Comparison of ENCODE assay signal across 1 cellular context in the genomic region with DNA sequence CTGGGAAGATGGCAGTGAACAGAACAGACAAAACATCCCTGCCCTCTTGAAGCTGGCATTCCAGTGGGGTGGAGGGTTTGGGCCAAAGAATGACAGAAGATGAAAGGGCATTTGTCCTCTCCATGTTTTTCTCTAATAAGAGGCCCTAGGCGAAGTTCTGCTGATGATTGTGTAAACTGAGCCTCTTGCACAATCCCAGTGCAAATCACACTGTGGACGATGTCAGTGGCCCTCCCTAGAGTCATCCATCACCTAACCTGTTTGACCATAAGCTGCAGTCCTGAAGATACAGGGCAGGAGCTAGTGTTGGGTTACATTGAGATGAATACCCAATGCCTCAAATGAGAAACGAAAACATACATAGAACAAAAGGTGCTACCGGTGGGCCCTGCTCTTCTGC.
TF ChIP-seq lines count a peak whose summit lies in the region.

No MANE protein-coding gene starts in this region.

TF ChIP-seq in HepG2, 621 proteins besides CTCF, POLR2A, EP300 and RAD21 (continued from another document and continues in another):
- TF ChIP-seq ZNF441 (CRISPR knock-in tag; IDR thresholded peaks at IDR 0.05; ENCODE audit: borderline replicate concordance): no peak
- TF ChIP-seq ZNF264 (CRISPR knock-in tag; IDR thresholded peaks at IDR 0.05): no peak
- TF ChIP-seq ZNF232 (CRISPR knock-in tag; IDR thresholded peaks at IDR 0.05; ENCODE audit: borderline replicate concordance): no peak
- no peak for TF ChIP-seq SMARCC2 (IDR thresholded peaks at IDR 0.05)
- TF ChIP-seq FOXA3 (CRISPR knock-in tag; IDR thresholded peaks at IDR 0.05): peak; percentile 16; the same call in 1 of the 2 replicates
- no peak for TF ChIP-seq CBX2 (IDR thresholded peaks at IDR 0.05; ENCODE audit: low read depth, low read length)
- TF ChIP-seq CBX2 (CRISPR knock-in tag; IDR thresholded peaks at IDR 0.05; ENCODE audit: low read depth): no peak
- no peak for TF ChIP-seq IKZF1 (IDR thresholded peaks at IDR 0.05)
- TF ChIP-seq KAT2B (IDR thresholded peaks at IDR 0.05; ENCODE audit: borderline replicate concordance, low read depth, low read length): no peak
- TF ChIP-seq ZNF33A (CRISPR knock-in tag; IDR thresholded peaks at IDR 0.05; ENCODE audit: borderline replicate concordance): no peak
- no peak for TF ChIP-seq SP140L (CRISPR knock-in tag; IDR thresholded peaks at IDR 0.05; ENCODE audit: borderline replicate concordance)
- TF ChIP-seq, protein P1, sequence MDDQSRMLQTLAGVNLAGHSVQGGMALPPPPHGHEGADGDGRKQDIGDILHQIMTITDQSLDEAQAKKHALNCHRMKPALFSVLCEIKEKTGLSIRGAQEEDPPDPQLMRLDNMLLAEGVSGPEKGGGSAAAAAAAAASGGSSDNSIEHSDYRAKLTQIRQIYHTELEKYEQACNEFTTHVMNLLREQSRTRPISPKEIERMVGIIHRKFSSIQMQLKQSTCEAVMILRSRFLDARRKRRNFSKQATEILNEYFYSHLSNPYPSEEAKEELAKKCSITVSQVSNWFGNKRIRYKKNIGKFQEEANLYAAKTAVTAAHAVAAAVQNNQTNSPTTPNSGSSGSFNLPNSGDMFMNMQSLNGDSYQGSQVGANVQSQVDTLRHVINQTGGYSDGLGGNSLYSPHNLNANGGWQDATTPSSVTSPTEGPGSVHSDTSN (CRISPR knock-in tag; IDR thresholded peaks at IDR 0.05; ENCODE audit: borderline replicate concordance): no peak
- TF ChIP-seq YEATS4 (CRISPR knock-in tag; IDR thresholded peaks at IDR 0.05; ENCODE audit: borderline replicate concordance): no peak
- no peak for TF ChIP-seq PCBP2 (optimal IDR thresholded peaks at IDR 0.05; ENCODE audit: low read depth, low read length, poor library complexity, severe bottlenecking)
- no peak for TF ChIP-seq SMC3 (IDR thresholded peaks at IDR 0.05; ENCODE audit: low read length)
- TF ChIP-seq, protein P2, sequence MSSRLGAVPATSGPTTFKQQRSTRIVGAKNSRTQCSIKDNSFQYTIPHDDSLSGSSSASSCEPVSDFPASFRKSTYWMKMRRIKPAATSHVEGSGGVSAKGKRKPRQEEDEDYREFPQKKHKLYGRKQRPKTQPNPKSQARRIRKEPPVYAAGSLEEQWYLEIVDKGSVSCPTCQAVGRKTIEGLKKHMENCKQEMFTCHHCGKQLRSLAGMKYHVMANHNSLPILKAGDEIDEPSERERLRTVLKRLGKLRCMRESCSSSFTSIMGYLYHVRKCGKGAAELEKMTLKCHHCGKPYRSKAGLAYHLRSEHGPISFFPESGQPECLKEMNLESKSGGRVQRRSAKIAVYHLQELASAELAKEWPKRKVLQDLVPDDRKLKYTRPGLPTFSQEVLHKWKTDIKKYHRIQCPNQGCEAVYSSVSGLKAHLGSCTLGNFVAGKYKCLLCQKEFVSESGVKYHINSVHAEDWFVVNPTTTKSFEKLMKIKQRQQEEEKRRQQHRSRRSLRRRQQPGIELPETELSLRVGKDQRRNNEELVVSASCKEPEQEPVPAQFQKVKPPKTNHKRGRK (CRISPR knock-in tag; IDR thresholded peaks at IDR 0.05): no peak
- TF ChIP-seq, protein P3, sequence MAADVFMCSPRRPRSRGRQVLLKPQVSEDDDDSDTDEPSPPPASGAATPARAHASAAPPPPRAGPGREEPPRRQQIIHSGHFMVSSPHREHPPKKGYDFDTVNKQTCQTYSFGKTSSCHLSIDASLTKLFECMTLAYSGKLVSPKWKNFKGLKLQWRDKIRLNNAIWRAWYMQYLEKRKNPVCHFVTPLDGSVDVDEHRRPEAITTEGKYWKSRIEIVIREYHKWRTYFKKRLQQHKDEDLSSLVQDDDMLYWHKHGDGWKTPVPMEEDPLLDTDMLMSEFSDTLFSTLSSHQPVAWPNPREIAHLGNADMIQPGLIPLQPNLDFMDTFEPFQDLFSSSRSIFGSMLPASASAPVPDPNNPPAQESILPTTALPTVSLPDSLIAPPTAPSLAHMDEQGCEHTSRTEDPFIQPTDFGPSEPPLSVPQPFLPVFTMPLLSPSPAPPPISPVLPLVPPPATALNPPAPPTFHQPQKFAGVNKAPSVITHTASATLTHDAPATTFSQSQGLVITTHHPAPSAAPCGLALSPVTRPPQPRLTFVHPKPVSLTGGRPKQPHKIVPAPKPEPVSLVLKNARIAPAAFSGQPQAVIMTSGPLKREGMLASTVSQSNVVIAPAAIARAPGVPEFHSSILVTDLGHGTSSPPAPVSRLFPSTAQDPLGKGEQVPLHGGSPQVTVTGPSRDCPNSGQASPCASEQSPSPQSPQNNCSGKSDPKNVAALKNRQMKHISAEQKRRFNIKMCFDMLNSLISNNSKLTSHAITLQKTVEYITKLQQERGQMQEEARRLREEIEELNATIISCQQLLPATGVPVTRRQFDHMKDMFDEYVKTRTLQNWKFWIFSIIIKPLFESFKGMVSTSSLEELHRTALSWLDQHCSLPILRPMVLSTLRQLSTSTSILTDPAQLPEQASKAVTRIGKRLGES (CRISPR knock-in tag; IDR thresholded peaks at IDR 0.05; ENCODE audit: borderline replicate concordance): no peak
- no peak for TF ChIP-seq XBP1 (CRISPR knock-in tag; IDR thresholded peaks at IDR 0.05)
- TF ChIP-seq CEBPG (CRISPR knock-in tag; IDR thresholded peaks at IDR 0.05): peak; percentile 70; the same call in 1 of the 2 replicates
- TF ChIP-seq, protein P4, sequence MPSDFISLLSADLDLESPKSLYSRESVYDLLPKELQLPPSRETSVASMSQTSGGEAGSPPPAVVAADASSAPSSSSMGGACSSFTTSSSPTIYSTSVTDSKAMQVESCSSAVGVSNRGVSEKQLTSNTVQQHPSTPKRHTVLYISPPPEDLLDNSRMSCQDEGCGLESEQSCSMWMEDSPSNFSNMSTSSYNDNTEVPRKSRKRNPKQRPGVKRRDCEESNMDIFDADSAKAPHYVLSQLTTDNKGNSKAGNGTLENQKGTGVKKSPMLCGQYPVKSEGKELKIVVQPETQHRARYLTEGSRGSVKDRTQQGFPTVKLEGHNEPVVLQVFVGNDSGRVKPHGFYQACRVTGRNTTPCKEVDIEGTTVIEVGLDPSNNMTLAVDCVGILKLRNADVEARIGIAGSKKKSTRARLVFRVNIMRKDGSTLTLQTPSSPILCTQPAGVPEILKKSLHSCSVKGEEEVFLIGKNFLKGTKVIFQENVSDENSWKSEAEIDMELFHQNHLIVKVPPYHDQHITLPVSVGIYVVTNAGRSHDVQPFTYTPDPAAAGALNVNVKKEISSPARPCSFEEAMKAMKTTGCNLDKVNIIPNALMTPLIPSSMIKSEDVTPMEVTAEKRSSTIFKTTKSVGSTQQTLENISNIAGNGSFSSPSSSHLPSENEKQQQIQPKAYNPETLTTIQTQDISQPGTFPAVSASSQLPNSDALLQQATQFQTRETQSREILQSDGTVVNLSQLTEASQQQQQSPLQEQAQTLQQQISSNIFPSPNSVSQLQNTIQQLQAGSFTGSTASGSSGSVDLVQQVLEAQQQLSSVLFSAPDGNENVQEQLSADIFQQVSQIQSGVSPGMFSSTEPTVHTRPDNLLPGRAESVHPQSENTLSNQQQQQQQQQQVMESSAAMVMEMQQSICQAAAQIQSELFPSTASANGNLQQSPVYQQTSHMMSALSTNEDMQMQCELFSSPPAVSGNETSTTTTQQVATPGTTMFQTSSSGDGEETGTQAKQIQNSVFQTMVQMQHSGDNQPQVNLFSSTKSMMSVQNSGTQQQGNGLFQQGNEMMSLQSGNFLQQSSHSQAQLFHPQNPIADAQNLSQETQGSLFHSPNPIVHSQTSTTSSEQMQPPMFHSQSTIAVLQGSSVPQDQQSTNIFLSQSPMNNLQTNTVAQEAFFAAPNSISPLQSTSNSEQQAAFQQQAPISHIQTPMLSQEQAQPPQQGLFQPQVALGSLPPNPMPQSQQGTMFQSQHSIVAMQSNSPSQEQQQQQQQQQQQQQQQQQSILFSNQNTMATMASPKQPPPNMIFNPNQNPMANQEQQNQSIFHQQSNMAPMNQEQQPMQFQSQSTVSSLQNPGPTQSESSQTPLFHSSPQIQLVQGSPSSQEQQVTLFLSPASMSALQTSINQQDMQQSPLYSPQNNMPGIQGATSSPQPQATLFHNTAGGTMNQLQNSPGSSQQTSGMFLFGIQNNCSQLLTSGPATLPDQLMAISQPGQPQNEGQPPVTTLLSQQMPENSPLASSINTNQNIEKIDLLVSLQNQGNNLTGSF (CRISPR knock-in tag; IDR thresholded peaks at IDR 0.05): no peak
- TF ChIP-seq, protein P5, sequence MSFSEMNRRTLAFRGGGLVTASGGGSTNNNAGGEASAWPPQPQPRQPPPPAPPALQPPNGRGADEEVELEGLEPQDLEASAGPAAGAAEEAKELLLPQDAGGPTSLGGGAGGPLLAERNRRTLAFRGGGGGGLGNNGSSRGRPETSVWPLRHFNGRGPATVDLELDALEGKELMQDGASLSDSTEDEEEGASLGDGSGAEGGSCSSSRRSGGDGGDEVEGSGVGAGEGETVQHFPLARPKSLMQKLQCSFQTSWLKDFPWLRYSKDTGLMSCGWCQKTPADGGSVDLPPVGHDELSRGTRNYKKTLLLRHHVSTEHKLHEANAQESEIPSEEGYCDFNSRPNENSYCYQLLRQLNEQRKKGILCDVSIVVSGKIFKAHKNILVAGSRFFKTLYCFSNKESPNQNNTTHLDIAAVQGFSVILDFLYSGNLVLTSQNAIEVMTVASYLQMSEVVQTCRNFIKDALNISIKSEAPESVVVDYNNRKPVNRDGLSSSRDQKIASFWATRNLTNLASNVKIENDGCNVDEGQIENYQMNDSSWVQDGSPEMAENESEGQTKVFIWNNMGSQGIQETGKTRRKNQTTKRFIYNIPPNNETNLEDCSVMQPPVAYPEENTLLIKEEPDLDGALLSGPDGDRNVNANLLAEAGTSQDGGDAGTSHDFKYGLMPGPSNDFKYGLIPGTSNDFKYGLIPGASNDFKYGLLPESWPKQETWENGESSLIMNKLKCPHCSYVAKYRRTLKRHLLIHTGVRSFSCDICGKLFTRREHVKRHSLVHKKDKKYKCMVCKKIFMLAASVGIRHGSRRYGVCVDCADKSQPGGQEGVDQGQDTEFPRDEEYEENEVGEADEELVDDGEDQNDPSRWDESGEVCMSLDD (CRISPR knock-in tag; IDR thresholded peaks at IDR 0.05; ENCODE audit: borderline replicate concordance): no peak
- 0 out of 2 replicates have a peak, but pooled peaks have one; percentile 13 for TF ChIP-seq ZNF331 (CRISPR knock-in tag; IDR thresholded peaks at IDR 0.05)
- TF ChIP-seq SOX13 (IDR thresholded peaks at IDR 0.05): no peak
- 0 out of 4 replicates have a peak, but pooled peaks of 1 of the 2 experiments have one; percentile 8 for TF ChIP-seq SOX13 (CRISPR knock-in tag; conservative IDR thresholded peaks at IDR 0.05 in 1 of 2, IDR thresholded peaks at IDR 0.05 in 1 of 2)
- no peak for TF ChIP-seq ETV6 (CRISPR knock-in tag; conservative IDR thresholded peaks at IDR 0.05)
- no peak for TF ChIP-seq RXRA (CRISPR knock-in tag; IDR thresholded peaks at IDR 0.05)
- no peak for TF ChIP-seq HDAC2 (CRISPR knock-in tag; IDR thresholded peaks at IDR 0.05)
- TF ChIP-seq NR2F2 (IDR thresholded peaks at IDR 0.05; ENCODE audit: borderline replicate concordance, low read depth): no peak
- TF ChIP-seq, protein P6, sequence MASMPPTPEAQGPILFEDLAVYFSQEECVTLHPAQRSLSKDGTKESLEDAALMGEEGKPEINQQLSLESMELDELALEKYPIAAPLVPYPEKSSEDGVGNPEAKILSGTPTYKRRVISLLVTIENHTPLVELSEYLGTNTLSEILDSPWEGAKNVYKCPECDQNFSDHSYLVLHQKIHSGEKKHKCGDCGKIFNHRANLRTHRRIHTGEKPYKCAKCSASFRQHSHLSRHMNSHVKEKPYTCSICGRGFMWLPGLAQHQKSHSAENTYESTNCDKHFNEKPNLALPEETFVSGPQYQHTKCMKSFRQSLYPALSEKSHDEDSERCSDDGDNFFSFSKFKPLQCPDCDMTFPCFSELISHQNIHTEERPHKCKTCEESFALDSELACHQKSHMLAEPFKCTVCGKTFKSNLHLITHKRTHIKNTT (CRISPR knock-in tag; IDR thresholded peaks at IDR 0.05): no peak
- TF ChIP-seq, protein P7, sequence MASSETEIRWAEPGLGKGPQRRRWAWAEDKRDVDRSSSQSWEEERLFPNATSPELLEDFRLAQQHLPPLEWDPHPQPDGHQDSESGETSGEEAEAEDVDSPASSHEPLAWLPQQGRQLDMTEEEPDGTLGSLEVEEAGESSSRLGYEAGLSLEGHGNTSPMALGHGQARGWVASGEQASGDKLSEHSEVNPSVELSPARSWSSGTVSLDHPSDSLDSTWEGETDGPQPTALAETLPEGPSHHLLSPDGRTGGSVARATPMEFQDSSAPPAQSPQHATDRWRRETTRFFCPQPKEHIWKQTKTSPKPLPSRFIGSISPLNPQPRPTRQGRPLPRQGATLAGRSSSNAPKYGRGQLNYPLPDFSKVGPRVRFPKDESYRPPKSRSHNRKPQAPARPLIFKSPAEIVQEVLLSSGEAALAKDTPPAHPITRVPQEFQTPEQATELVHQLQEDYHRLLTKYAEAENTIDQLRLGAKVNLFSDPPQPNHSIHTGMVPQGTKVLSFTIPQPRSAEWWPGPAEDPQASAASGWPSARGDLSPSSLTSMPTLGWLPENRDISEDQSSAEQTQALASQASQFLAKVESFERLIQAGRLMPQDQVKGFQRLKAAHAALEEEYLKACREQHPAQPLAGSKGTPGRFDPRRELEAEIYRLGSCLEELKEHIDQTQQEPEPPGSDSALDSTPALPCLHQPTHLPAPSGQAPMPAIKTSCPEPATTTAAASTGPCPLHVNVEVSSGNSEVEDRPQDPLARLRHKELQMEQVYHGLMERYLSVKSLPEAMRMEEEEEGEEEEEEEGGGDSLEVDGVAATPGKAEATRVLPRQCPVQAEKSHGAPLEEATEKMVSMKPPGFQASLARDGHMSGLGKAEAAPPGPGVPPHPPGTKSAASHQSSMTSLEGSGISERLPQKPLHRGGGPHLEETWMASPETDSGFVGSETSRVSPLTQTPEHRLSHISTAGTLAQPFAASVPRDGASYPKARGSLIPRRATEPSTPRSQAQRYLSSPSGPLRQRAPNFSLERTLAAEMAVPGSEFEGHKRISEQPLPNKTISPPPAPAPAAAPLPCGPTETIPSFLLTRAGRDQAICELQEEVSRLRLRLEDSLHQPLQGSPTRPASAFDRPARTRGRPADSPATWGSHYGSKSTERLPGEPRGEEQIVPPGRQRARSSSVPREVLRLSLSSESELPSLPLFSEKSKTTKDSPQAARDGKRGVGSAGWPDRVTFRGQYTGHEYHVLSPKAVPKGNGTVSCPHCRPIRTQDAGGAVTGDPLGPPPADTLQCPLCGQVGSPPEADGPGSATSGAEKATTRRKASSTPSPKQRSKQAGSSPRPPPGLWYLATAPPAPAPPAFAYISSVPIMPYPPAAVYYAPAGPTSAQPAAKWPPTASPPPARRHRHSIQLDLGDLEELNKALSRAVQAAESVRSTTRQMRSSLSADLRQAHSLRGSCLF (CRISPR knock-in tag; IDR thresholded peaks at IDR 0.05; ENCODE audit: borderline replicate concordance): no peak
- TF ChIP-seq ZNF572 (CRISPR knock-in tag; IDR thresholded peaks at IDR 0.05): no peak
- TF ChIP-seq ZNF431 (CRISPR knock-in tag; IDR thresholded peaks at IDR 0.05; ENCODE audit: borderline replicate concordance, low read depth): no peak
- TF ChIP-seq ZNF124 (CRISPR knock-in tag; IDR thresholded peaks at IDR 0.05): no peak
- TF ChIP-seq, protein P8, sequence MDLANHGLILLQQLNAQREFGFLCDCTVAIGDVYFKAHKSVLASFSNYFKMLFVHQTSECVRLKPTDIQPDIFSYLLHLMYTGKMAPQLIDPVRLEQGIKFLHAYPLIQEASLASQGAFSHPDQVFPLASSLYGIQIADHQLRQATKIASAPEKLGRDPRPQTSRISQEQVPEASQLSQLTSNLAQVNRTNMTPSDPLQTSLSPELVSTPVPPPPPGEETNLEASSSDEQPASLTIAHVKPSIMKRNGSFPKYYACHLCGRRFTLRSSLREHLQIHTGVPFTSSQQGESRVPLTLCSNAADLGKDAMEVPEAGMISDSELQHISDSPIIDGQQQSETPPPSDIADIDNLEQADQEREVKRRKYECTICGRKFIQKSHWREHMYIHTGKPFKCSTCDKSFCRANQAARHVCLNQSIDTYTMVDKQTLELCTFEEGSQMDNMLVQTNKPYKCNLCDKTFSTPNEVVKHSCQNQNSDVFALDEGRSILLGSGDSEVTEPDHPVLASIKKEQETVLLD (CRISPR knock-in tag; IDR thresholded peaks at IDR 0.05; ENCODE audit: low read depth): no peak
